In the genomic region with DNA sequence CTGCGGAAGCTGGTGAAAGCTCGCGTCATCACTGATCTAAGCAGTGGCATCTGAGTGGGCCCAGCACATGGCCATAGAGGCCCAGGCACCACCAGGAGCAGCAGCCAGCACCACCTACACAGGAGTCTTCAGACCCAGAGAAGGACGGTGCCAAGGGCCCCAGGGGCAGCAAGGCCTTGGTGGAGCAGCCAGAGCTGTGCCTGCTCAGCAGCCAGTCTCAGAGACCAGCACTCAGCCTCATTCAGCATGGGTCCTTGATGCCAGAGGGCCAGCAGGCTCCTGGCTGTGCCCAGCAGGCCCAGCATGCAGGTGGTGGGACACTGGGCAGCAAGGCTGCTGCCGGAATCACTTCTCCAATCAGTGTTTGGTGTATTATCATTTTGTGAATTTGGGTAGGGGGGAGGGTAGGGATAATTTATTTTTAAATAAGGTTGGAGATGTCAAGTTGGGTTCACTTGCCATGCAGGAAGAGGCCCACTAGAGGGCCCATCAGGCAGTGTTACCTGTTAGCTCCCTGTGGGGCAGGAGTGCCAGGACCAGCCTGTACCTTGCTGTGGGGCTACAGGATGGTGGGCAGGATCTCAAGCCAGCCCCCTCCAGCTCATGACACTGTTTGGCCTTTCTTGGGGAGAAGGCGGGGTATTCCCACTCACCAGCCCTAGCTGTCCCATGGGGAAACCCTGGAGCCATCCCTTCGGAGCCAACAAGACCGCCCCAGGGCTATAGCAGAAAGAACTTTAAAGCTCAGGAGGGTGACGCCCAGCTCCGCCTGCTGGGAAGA, we compare ENCODE assay signal across 1 cellular context.
TF ChIP-seq lines count a peak whose summit lies in the region.

No MANE protein-coding gene starts in this region.

TF ChIP-seq in HCT116, 20 proteins besides CTCF, POLR2A, EP300 and RAD21:
- peak; percentile 49; the same call in 1 of the 2 replicates for TF ChIP-seq ZFX (IDR thresholded peaks at IDR 0.05)
- no peak for TF ChIP-seq SIN3A (IDR thresholded peaks at IDR 0.05; ENCODE audit: low read depth)
- no peak for TF ChIP-seq TCF7L2 (IDR thresholded peaks at IDR 0.05; ENCODE audit: borderline replicate concordance, extremely low read depth, insufficient read depth, insufficient read length)
- 0 out of 2 replicates have a peak, but pooled peaks have one; percentile 6 for TF ChIP-seq POLR2AphosphoS5 (IDR thresholded peaks at IDR 0.05; ENCODE audit: low read depth, low read length)
